ENCODE assay signal across 8 cellular contexts in the genomic region with DNA sequence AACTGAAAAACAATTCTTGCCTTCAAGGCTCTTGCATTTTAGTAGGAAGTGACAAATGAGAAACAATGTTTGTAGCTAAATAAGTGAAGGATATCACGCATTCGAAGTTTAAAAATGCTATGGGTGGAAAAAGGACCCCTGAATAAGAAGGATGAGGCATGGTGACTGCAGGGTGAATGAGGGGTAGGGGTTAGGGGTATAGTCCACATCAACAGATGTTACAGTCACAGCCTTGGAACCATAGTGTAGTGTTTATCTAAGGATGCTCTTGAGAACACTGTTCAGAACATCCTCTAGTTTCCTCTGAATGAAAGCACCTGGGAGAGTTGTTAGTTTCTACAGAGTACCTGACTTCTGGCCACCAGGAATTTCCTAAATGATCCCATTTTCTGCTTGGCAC.
"Had no signal": no experiment of that assay in that cellular context is flagged by ENCODE, and none has a peak within 500 bp of the region (broad histone marks: within the 10 kb centered on the region; RNA-seq: fewer than 3 reads in every experiment).

No MANE protein-coding gene starts in this region.

- DNase-seq: H9, HCEC 1CT, KG1 had no signal

- H3K4me2 ChIP-seq: GM23338 had no signal

- H3K36me3 Mint-ChIP-seq: IgD-negative memory B cell had no signal

- H3K27ac Mint-ChIP-seq: GM23338, H9, IgD-negative memory B cell had no signal

- ATAC-seq: GM23338 had no signal

- H3K4me3 Mint-ChIP-seq: GM23338, H9, IgD-negative memory B cell had no signal

- H3K9me3 Mint-ChIP-seq: GM23338, H9 had no signal

- H3K4me1 Mint-ChIP-seq: GM23338, H9, IgD-negative memory B cell had no signal

- FAIRE-seq: H1, H54, HTR-8/SVneo had no signal

- H3K4me3 ChIP-seq: GM23338 had no signal

- H3K27me3 Mint-ChIP-seq: IgD-negative memory B cell had no signal
